Comparison of ENCODE assay signal across 28 cellular contexts in the genomic region with DNA sequence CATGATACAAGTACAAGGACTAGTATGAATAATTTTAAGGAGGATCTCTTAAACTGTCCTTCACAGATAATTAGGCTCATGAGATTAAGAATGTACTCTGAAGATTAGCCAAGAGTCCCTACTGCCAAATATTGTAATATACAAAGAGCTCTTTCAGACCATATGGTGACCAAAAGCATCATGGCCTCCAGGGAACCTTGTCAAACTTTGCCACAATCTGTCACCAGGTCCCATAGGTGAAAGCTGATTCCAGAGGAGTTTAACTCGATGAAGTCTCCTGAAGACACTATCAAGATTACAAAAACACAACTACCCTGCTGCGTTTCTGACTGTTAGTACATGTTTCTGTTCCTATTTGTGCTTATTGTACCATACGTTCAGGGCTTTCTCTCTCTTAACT.
"Had no signal": no experiment of that assay in that cellular context is flagged by ENCODE, and none has a peak within 500 bp of the region (broad histone marks: within the 10 kb centered on the region; RNA-seq: fewer than 3 reads in every experiment).

No MANE protein-coding gene starts in this region.

- H3K9me3 Mint-ChIP-seq: activated CD4-positive, alpha-beta memory T cell treated with anti-CD3 and anti-CD28 coated beads, Interleukin-2, amount 10 ng/mL, durations not matched to agents 7 days and 5 days; activated naive CD4-positive, alpha-beta T cell treated with anti-CD3 and anti-CD28 coated beads, Interleukin-2, amount 10 ng/mL, durations not matched to agents 7 days and 5 days; activated naive CD8-positive, alpha-beta T cell treated with anti-CD3 and anti-CD28 coated beads for 36 hours; activated T-cell treated with anti-CD3 and anti-CD28 coated beads, Interleukin-2, amount 50 U/mL, for 72 hours; activated T-helper 2 cell treated with anti-CD3 and anti-CD28 coated beads, Interferon-gamma antibody, Interleukin-2, Interleukin-4, amounts not matched to agents 10 μg/mL and 5 μg/mL and 100 μg/mL, durations not matched to agents 14 hours and 24 hours and 36 hours had no signal

- H3K4me2 ChIP-seq: SK-N-SH had no signal

- H3K4me1 ChIP-seq: adrenal gland, breast epithelium, Peyer's patch, SJCRH30 had no signal

- H3K36me3 Mint-ChIP-seq: activated naive CD4-positive, alpha-beta T cell treated with anti-CD3 and anti-CD28 coated beads, Interleukin-2, amount 10 ng/mL, durations not matched to agents 7 days and 5 days; activated naive CD8-positive, alpha-beta T cell treated with anti-CD3 and anti-CD28 coated beads for 36 hours had no signal

- H3K4me3 Mint-ChIP-seq: activated CD4-positive, alpha-beta memory T cell treated with anti-CD3 and anti-CD28 coated beads, Interleukin-2, amount 10 ng/mL, durations not matched to agents 7 days and 5 days; activated CD4-positive, alpha-beta T cell treated with anti-CD3 and anti-CD28 coated beads for 36 hours; activated naive CD4-positive, alpha-beta T cell treated with anti-CD3 and anti-CD28 coated beads, Interleukin-2, amount 10 ng/mL, durations not matched to agents 7 days and 5 days; activated naive CD8-positive, alpha-beta T cell treated with anti-CD3 and anti-CD28 coated beads for 36 hours; activated T-cell treated with anti-CD3 and anti-CD28 coated beads, Interleukin-2, amount 50 U/mL, for 72 hours had no signal

- H3K27me3 ChIP-seq: adrenal gland, breast epithelium, MG63, Peyer's patch, SJCRH30 had no signal

- H3K27ac Mint-ChIP-seq: activated CD4-positive, alpha-beta memory T cell treated with anti-CD3 and anti-CD28 coated beads, Interleukin-2, amount 10 ng/mL, durations not matched to agents 7 days and 5 days; activated CD4-positive, alpha-beta T cell treated with anti-CD3 and anti-CD28 coated beads for 36 hours; activated naive CD4-positive, alpha-beta T cell treated with anti-CD3 and anti-CD28 coated beads, Interleukin-2, amount 10 ng/mL, durations not matched to agents 7 days and 5 days; activated naive CD8-positive, alpha-beta T cell treated with anti-CD3 and anti-CD28 coated beads for 36 hours; activated T-cell treated with anti-CD3 and anti-CD28 coated beads, Interleukin-2, amount 50 U/mL, for 72 hours; activated T-helper 2 cell treated with anti-CD3 and anti-CD28 coated beads, Interferon-gamma antibody, Interleukin-2, Interleukin-4, amounts not matched to agents 10 μg/mL and 5 μg/mL and 100 μg/mL, durations not matched to agents 14 hours and 24 hours and 36 hours had no signal

- H3K9me3 ChIP-seq: adrenal gland, breast epithelium, MG63, Peyer's patch, SJCRH30, SK-N-SH had no signal

- H3K27ac ChIP-seq: adrenal gland, breast epithelium, Peyer's patch, RWPE1, SJCRH30, VCaP had no signal

- H3K27me3 Mint-ChIP-seq: activated CD4-positive, alpha-beta memory T cell treated with anti-CD3 and anti-CD28 coated beads, Interleukin-2, amount 10 ng/mL, durations not matched to agents 7 days and 5 days; activated naive CD4-positive, alpha-beta T cell treated with anti-CD3 and anti-CD28 coated beads, Interleukin-2, amount 10 ng/mL, durations not matched to agents 7 days and 5 days; activated naive CD8-positive, alpha-beta T cell treated with anti-CD3 and anti-CD28 coated beads for 36 hours had no signal

- H3K4me3 ChIP-seq: adrenal gland, breast epithelium, MG63, Peyer's patch, SJCRH30 had no signal

- DNase-seq: activated CD4-positive, alpha-beta memory T cell treated with anti-CD3 and anti-CD28 coated beads, Interleukin-2, amount 10 ng/mL, durations not matched to agents 7 days and 5 days; activated CD4-positive, alpha-beta T cell treated with anti-CD3 and anti-CD28 coated beads for 36 hours; activated CD4-positive, alpha-beta T cell treated with anti-CD3 and anti-CD28 coated beads, Interleukin-2, amount 50 U/mL, for 1 hour; activated gamma-delta T cell treated with Interleukin-2 at 50 U/mL for 16 hours; activated naive CD4-positive, alpha-beta T cell treated with anti-CD3 and anti-CD28 coated beads, Interleukin-2, amount 10 ng/mL, durations not matched to agents 7 days and 5 days; activated naive CD8-positive, alpha-beta T cell treated with anti-CD3 and anti-CD28 coated beads for 36 hours; activated T-cell treated with anti-CD3 and anti-CD28 coated beads, Interleukin-2, amount 50 U/mL, for 72 hours; adrenal gland; anterior cingulate cortex; caudate nucleus; MG63; MV-4-11; NCI-H1092 treated with DMSO at 0.1 percent for 48 hours; NCI-H1417 treated with DMSO at 0.1 percent for 48 hours; NCI-H187; NCI-H2081; NCI-H2227 treated with DMSO at 0.1 percent for 48 hours; NCI-H510A; NCI-H748 treated with DMSO at 0.1 percent for 48 hours; Peyer's patch; Right ventricle myocardium superior; SJCRH30; SK-N-SH; T-helper 1 cell had no signal

- H3K36me3 ChIP-seq: adrenal gland, breast epithelium, MG63, Peyer's patch, SJCRH30 had no signal

- H3K4me1 Mint-ChIP-seq: activated CD4-positive, alpha-beta memory T cell treated with anti-CD3 and anti-CD28 coated beads, Interleukin-2, amount 10 ng/mL, durations not matched to agents 7 days and 5 days; activated CD4-positive, alpha-beta T cell treated with anti-CD3 and anti-CD28 coated beads for 36 hours; activated naive CD4-positive, alpha-beta T cell treated with anti-CD3 and anti-CD28 coated beads, Interleukin-2, amount 10 ng/mL, durations not matched to agents 7 days and 5 days; activated naive CD8-positive, alpha-beta T cell treated with anti-CD3 and anti-CD28 coated beads for 36 hours had no signal

- H3K9me2 ChIP-seq: SK-N-SH had no signal
